ENCODE assay signal across 9 cellular contexts in the genomic region with DNA sequence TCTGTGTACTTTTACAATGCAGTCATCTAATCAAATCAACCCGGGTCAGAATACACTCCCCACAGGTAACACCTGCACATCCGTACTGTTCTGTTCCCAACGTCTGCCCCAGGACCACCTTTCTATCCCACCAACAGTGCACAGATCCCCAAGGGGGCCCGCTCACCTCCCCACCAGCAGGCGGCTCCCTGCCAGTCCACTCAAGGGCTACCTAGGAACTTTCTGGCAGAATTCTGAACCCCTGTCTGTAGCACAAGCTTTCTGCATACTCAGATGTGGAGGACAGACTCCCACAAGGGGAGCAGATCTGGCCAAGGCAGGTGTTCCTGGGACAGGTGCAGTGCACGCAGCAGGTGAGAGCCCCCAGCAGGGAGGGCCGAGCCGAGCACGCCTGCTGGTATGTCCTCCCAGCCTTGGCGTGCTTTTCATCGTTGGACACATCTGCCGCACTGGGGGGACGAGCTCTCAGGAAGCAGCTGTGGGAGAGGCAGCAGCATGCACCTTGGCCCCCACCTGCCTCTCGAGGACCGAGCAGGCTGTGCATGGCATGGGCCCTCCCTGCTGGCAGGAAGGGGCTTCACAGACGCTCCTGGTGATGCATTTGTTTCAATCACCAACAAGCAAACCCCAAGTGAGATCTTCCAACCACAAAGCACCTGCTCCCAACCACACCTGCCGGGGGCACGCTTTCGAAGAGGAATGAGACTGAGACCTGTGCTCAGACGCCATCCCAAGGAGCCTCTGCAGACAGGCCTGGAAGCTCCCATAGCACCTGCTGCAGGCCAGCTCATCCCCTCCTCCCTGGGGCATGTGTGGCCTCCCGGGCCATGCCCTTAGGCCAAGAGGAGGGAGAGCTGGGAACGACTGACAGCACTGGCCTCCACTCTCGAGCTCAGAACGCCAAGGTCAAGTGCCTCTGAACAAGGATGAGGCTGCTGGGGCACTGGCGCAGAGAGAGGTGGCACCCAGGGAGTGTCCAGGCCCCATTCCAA. TPM values are rescaled to one million over a fixed set of nuclear protein-coding genes. Genes with fewer than 3 reads are reported as not detected.
DNase-seq lines count a peak whose midpoint lies in the region; ATAC-seq and TF ChIP-seq lines count a peak whose summit lies in the region.
"Had no signal": no experiment of that assay in that cellular context is flagged by ENCODE, and none has a peak within 500 bp of the region (broad histone marks: within the 10 kb centered on the region; RNA-seq: fewer than 3 reads in every experiment).

No MANE protein-coding gene starts in this region.

- WGBS in trophoblast cell (ENCODE audit: extremely low coverage, insufficient coverage, insufficient read length), result no CpG with 5 or more reads among the region's 25 CpGs
- WGBS in smooth muscle cell (ENCODE audit: low lambda C conversion rate), result 76% methylated on average over 25 of the region's 25 CpGs

- H4K91ac ChIP-seq in trophoblast cell (ENCODE audit: low read depth, low read length), result peak overlapping the region; percentile 23

- H3F3A ChIP-seq in smooth muscle cell (ENCODE audit: low read depth), result peaks cover 30% of the 10 kb centered on the region

- no peaks in the 10 kb centered on the region for H3K27me3 ChIP-seq in trophoblast cell (ENCODE audit: insufficient read depth, low read length)
- H3K27me3 ChIP-seq in smooth muscle cell (ENCODE audit: low read depth), result no peaks in the 10 kb centered on the region
- no peaks in the 10 kb centered on the region for H3K27me3 ChIP-seq in MG63

- H3K27ac ChIP-seq in trophoblast cell (ENCODE audit: low read depth, low read length) (no peak overlapping the region), smooth muscle cell (ENCODE audit: low read depth) (no peak overlapping the region)

- no peak overlapping the region for H3K14ac ChIP-seq in trophoblast cell (ENCODE audit: low read length)

- H3K4me3 ChIP-seq in trophoblast cell (ENCODE audit: low read depth, low read length) (no peak overlapping the region), smooth muscle cell (no peak overlapping the region), MG63 (no peak overlapping the region)

- ATAC-seq in GM19438 (IDR thresholded peaks at IDR 0.05; ENCODE audit: low read depth, unreplicated experiment) (peak; percentile 91), HG03280 (IDR thresholded peaks at IDR 0.05; ENCODE audit: unreplicated experiment) (peak; percentile 60)

- no peak overlapping the region for H4K12ac ChIP-seq in trophoblast cell (ENCODE audit: low read depth, low read length)

- no peak overlapping the region for H3K9ac ChIP-seq in trophoblast cell (ENCODE audit: low read length)
- no peak overlapping the region for H3K9ac ChIP-seq in smooth muscle cell (ENCODE audit: low read depth)

- H2BK5ac ChIP-seq in trophoblast cell (ENCODE audit: low read depth, low read length, poor library complexity), result no peak overlapping the region

- H3K4me2 ChIP-seq in trophoblast cell (ENCODE audit: low read length) (no peak overlapping the region), smooth muscle cell (no peak overlapping the region)

- DNase-seq in DMS153 treated with DMSO at 0.1 percent for 48 hours (lab: John Stamatoyannopoulos, UW; ENCODE audit: unreplicated experiment) (peak; percentile 73), SHP77 treated with DMSO at 0.1 percent for 48 hours (lab: John Stamatoyannopoulos, UW) (peak; percentile 94), trophoblast cell (peak; percentile 61 to 75), smooth muscle cell (lab: John Stamatoyannopoulos, UW; ENCODE audit: unreplicated experiment) (no peak), Kasumi-1 (lab: John Stamatoyannopoulos, UW) (no peak), MG63 (no peak)

- no peak overlapping the region for H3K23ac ChIP-seq in trophoblast cell (ENCODE audit: low read length)

- H3K4me1 ChIP-seq in trophoblast cell (ENCODE audit: control insufficient read depth in 1 of 2, insufficient read depth in 2 of 2, low read length in 2 of 2) (peaks cover 29 to 47% of the 10 kb centered on the region in 2 experiments), smooth muscle cell (ENCODE audit: low read depth) (peaks cover 3% of the 10 kb centered on the region)

- H2AK5ac ChIP-seq in trophoblast cell (ENCODE audit: low read length), result no peak overlapping the region

- H3K18ac ChIP-seq in trophoblast cell (ENCODE audit: low read length), result peak overlapping the region; percentile 28

- TF ChIP-seq CTCF in smooth muscle cell (IDR thresholded peaks at IDR 0.05; ENCODE audit: borderline replicate concordance, insufficient read depth, poor library complexity, severe bottlenecking), result no peak

- H2BK120ac ChIP-seq in trophoblast cell (ENCODE audit: insufficient read depth, low read length, poor library complexity), result no peak overlapping the region

- H2BK12ac ChIP-seq in trophoblast cell (ENCODE audit: low read length), result no peak overlapping the region

- peaks cover 26% of the 10 kb centered on the region for H3K79me1 ChIP-seq in trophoblast cell (ENCODE audit: low read length)

- no peak overlapping the region for H2AFZ ChIP-seq in trophoblast cell (ENCODE audit: insufficient read depth, low read length, poor library complexity)
- no peak overlapping the region for H2AFZ ChIP-seq in smooth muscle cell (ENCODE audit: low read depth)

- H3K4ac ChIP-seq in trophoblast cell (ENCODE audit: low read depth, low read length), result peak overlapping the region; percentile 33

- H4K8ac ChIP-seq in trophoblast cell (ENCODE audit: low read depth, low read length), result no peak overlapping the region

- H3K79me2 ChIP-seq in trophoblast cell (ENCODE audit: control insufficient read depth, insufficient read depth, low read length, poor library complexity), result peaks cover 4% of the 10 kb centered on the region
- no peaks in the 10 kb centered on the region for H3K79me2 ChIP-seq in smooth muscle cell (ENCODE audit: low read depth)

- peaks cover 27% of the 10 kb centered on the region for H4K20me1 ChIP-seq in smooth muscle cell (ENCODE audit: low read depth)

- no peaks in the 10 kb centered on the region for H3K9me3 ChIP-seq in trophoblast cell (ENCODE audit: insufficient read depth, low read depth, low read length)
- no peaks in the 10 kb centered on the region for H3K9me3 ChIP-seq in smooth muscle cell (replicated peaks; ENCODE audit: low read depth)
- no peaks in the 10 kb centered on the region for H3K9me3 ChIP-seq in MG63

- H3K36me3 ChIP-seq in trophoblast cell (ENCODE audit: control insufficient read depth in 1 of 2, insufficient read depth in 2 of 2, low read length in 2 of 2) (peaks cover 19% of the 10 kb centered on the region in 2 experiments), smooth muscle cell (ENCODE audit: low read depth) (no peaks in the 10 kb centered on the region), MG63 (no peaks in the 10 kb centered on the region)

RNA-seq across cellular contexts. Expression of a gene that starts 35.9 kb away (rescaled TPM):
- 29.9 and 30.6 TPM in 2 replicates for polyA plus RNA-seq in trophoblast cell (2013)
- 12.6 and 18.0 TPM in 2 replicates for total RNA-seq in smooth muscle cell
- polyA plus RNA-seq in smooth muscle cell, result 12.9 and 21.8 TPM in 2 replicates
- total RNA-seq in MG63 (2014; rRNA removed; shearing (Covaris generic); ENCODE audit: low replicate concordance), result 0.36 and 1.3 TPM in 2 replicates
- polyA plus RNA-seq: neural cell had no signal

Comparison
In these comparisons a context has a peak if more than half of its experiments do, and no peak if none do; other contexts are left out.
1. DNase-seq: peak in DMS153 treated with DMSO at 0.1 percent for 48 hours (single experiment), SHP77 treated with DMSO at 0.1 percent for 48 hours (single experiment) and trophoblast cell (2 of 2); none in smooth muscle cell (single experiment), Kasumi-1 (0 of 2) and MG63 (single experiment).